ENCODE assay signal across 14 cellular contexts in genomic region chr14:89542768-89543419, GRCh38.
DNase-seq lines count a peak whose midpoint lies in the region; ATAC-seq, FAIRE-seq and TF ChIP-seq lines count a peak whose summit lies in the region.
"Had no signal": no experiment of that assay in that cellular context is flagged by ENCODE, and none has a peak within 500 bp of the region (broad histone marks: within the 10 kb centered on the region; RNA-seq: fewer than 3 reads in every experiment).

No MANE protein-coding gene starts in this region.

- no peak overlapping the region for H3K4me3 Mint-ChIP-seq in H9
- H3K4me3 Mint-ChIP-seq in activated T-helper 17 cell treated with anti-CD3 and anti-CD28 coated beads, Interleukin-2, amount 50 U/mL, for 72 hours: no peak overlapping the region

- peaks cover 39 to 49% of the 10 kb centered on the region in 2 experiments for H3K4me1 Mint-ChIP-seq in H9
- peaks cover 20% of the 10 kb centered on the region for H3K4me1 Mint-ChIP-seq in activated T-helper 17 cell treated with anti-CD3 and anti-CD28 coated beads, Interleukin-2, amount 50 U/mL, for 72 hours

- H2BK12ac ChIP-seq in H9 (ENCODE audit: insufficient read length, low read depth, low read length) (no peak overlapping the region), trophoblast cell (ENCODE audit: low read length) (peak overlapping the region; percentile 15)

- H2BK5ac ChIP-seq in H9 (ENCODE audit: insufficient read length, low read length): no peak overlapping the region
- no peak overlapping the region for H2BK5ac ChIP-seq in trophoblast cell (ENCODE audit: low read depth, low read length, poor library complexity)

- H2AFZ ChIP-seq in H9 (ENCODE audit: low read length) (no peak overlapping the region), trophoblast cell (ENCODE audit: insufficient read depth, low read length, poor library complexity) (no peak overlapping the region)

- H3K79me1 ChIP-seq in H9 (ENCODE audit: insufficient read depth, low read depth, low read length, poor library complexity, severe bottlenecking) (no peaks in the 10 kb centered on the region), trophoblast cell (ENCODE audit: low read length) (peaks cover 9% of the 10 kb centered on the region)

- WGBS in H9 (ENCODE audit: extremely low coverage, insufficient read length, low lambda C conversion rate): no CpG with 5 or more reads among the region's 5 CpGs
- no CpG with 5 or more reads among the region's 5 CpGs for WGBS in trophoblast cell (ENCODE audit: extremely low coverage, insufficient coverage, insufficient read length)

- no peaks in the 10 kb centered on the region for H3K27me3 ChIP-seq in H9 (ENCODE audit: insufficient read depth, low read length)
- H3K27me3 ChIP-seq in trophoblast cell (ENCODE audit: insufficient read depth, low read length): no peaks in the 10 kb centered on the region
- H3K27me3 ChIP-seq: brain microvascular endothelial cell had no signal

- H3K23me2 ChIP-seq in H9 (ENCODE audit: insufficient read length, low read depth, low read length, poor library complexity, severe bottlenecking): no peaks in the 10 kb centered on the region

- no peak for TF ChIP-seq CTCF in H9 (conservative IDR thresholded peaks at IDR 0.05)

- peak overlapping the region in 2 of 3 experiments; percentile 6 to 90; a peak in 3 of 7 replicates for H3K27ac Mint-ChIP-seq in H9
- peak overlapping the region; percentile 26 for H3K27ac Mint-ChIP-seq in activated T-helper 17 cell treated with anti-CD3 and anti-CD28 coated beads, Interleukin-2, amount 50 U/mL, for 72 hours

- H4K91ac ChIP-seq in H9 (ENCODE audit: insufficient read length, low read depth, low read length) (no peak overlapping the region), trophoblast cell (ENCODE audit: low read depth, low read length) (peak overlapping the region; percentile 22)

- no peaks in the 10 kb centered on the region for H3K36me3 ChIP-seq in trophoblast cell (ENCODE audit: control insufficient read depth in 1 of 2, insufficient read depth in 2 of 2, low read length in 2 of 2)
- H3K36me3 ChIP-seq: brain microvascular endothelial cell had no signal

- H2AK5ac ChIP-seq in H9 (ENCODE audit: insufficient read length, low read length): no peak overlapping the region
- H2AK5ac ChIP-seq in trophoblast cell (ENCODE audit: low read length): no peak overlapping the region

- H3K27ac ChIP-seq in H9 (ENCODE audit: insufficient read length, low read depth, low read length) (peak overlapping the region; percentile 1), trophoblast cell (ENCODE audit: low read depth, low read length) (no peak overlapping the region)
- H3K27ac ChIP-seq: brain microvascular endothelial cell had no signal

- H3K9me3 Mint-ChIP-seq in H9: no peaks in the 10 kb centered on the region
- no peaks in the 10 kb centered on the region for H3K9me3 Mint-ChIP-seq in activated T-helper 17 cell treated with anti-CD3 and anti-CD28 coated beads, Interleukin-2, amount 50 U/mL, for 72 hours

- no peak overlapping the region for H3K4ac ChIP-seq in H9 (ENCODE audit: low read depth, low read length)
- no peak overlapping the region for H3K4ac ChIP-seq in trophoblast cell (ENCODE audit: low read depth, low read length)

- H4K8ac ChIP-seq in H9 (replicated peaks; ENCODE audit: insufficient read length, low read depth, low read length) (no peak overlapping the region), trophoblast cell (ENCODE audit: low read depth, low read length) (no peak overlapping the region)

- H3K18ac ChIP-seq in H9 (ENCODE audit: insufficient read length, low read depth, low read length): no peak overlapping the region
- H3K18ac ChIP-seq in trophoblast cell (ENCODE audit: low read length): no peak overlapping the region

- H3K56ac ChIP-seq in H9 (ENCODE audit: insufficient read length, low read depth, low read length): no peak overlapping the region

- no peak overlapping the region for H3K9ac ChIP-seq in H9 (ENCODE audit: extremely low read depth, insufficient read length, low read length)
- no peak overlapping the region for H3K9ac ChIP-seq in trophoblast cell (ENCODE audit: low read length)

- no peak overlapping the region for H2BK15ac ChIP-seq in H9 (ENCODE audit: low read depth, low read length)

- no peak for FAIRE-seq in GM19239 (lab: Jason Lieb, UNC)

- peaks cover 0 to 8% (median 0%) of the 10 kb centered on the region in 3 experiments; a peak in 5 of 7 replicates for H3K36me3 Mint-ChIP-seq in H9 (ENCODE audit: insufficient read depth in 1 of 3, low read depth in 3 of 3)
- H3K36me3 Mint-ChIP-seq in activated T-helper 17 cell treated with anti-CD3 and anti-CD28 coated beads, Interleukin-2, amount 50 U/mL, for 72 hours (ENCODE audit: low read depth): no peaks in the 10 kb centered on the region

- no peak overlapping the region for H4K5ac ChIP-seq in H9 (ENCODE audit: insufficient read length, low read depth, low read length)

- H3K4me3 ChIP-seq in trophoblast cell (ENCODE audit: low read depth, low read length): no peak overlapping the region

- H3K27me3 Mint-ChIP-seq in H9 (ENCODE audit: low read depth): no peaks in the 10 kb centered on the region
- no peaks in the 10 kb centered on the region for H3K27me3 Mint-ChIP-seq in activated T-helper 17 cell treated with anti-CD3 and anti-CD28 coated beads, Interleukin-2, amount 50 U/mL, for 72 hours

- no peak for ATAC-seq in activated T-helper 17 cell treated with anti-CD3 and anti-CD28 coated beads, Interleukin-2, amount 50 U/mL, for 72 hours (replicated peaks)
- ATAC-seq in left lobe of liver (peak; percentile 41), GM21381 (IDR thresholded peaks at IDR 0.05; ENCODE audit: unreplicated experiment) (no peak), HG03520 (IDR thresholded peaks at IDR 0.05; ENCODE audit: unreplicated experiment) (no peak)

- H3K9me3 ChIP-seq in H9 (ENCODE audit: control insufficient read depth, low read depth, low read length) (no peaks in the 10 kb centered on the region), trophoblast cell (ENCODE audit: insufficient read depth, low read depth, low read length) (no peaks in the 10 kb centered on the region)

- H4K12ac ChIP-seq in trophoblast cell (ENCODE audit: low read depth, low read length): no peak overlapping the region

- H3K14ac ChIP-seq in H9 (ENCODE audit: insufficient read depth, low read length) (no peak overlapping the region), trophoblast cell (ENCODE audit: low read length) (peak overlapping the region; percentile 2)

- H3K4me2 ChIP-seq in H9 (ENCODE audit: insufficient read depth, insufficient read length, low read length): no peak overlapping the region
- H3K4me2 ChIP-seq in trophoblast cell (ENCODE audit: low read length): no peak overlapping the region

- no peak overlapping the region for H3T11ph ChIP-seq in H9 (ENCODE audit: low read length)

- no peak overlapping the region for H3K23ac ChIP-seq in H9 (ENCODE audit: insufficient read length, low read depth, low read length)
- no peak overlapping the region for H3K23ac ChIP-seq in trophoblast cell (ENCODE audit: low read length)

- peaks cover 2% of the 10 kb centered on the region; the same call in 1 of the 2 replicates for H3K79me2 ChIP-seq in H9 (ENCODE audit: insufficient read depth, low read length)
- peaks cover 1% of the 10 kb centered on the region for H3K79me2 ChIP-seq in trophoblast cell (ENCODE audit: control insufficient read depth, insufficient read depth, low read length, poor library complexity)

- DNase-seq in H9 (no peak), left lobe of liver (ENCODE audit: low spot score) (no peak), trophoblast cell (no peak), GM19239 (ENCODE audit: insufficient read length, low spot score) (no peak)
- DNase-seq: activated CD4-positive, alpha-beta T cell treated with anti-CD3 and anti-CD28 coated beads for 1 hour; activated gamma-delta T cell treated with Interleukin-2 at 50 U/mL for 16 hours; brain microvascular endothelial cell; erythroblast; mesenchymal stem cell; NCI-H748 treated with DMSO at 0.1 percent for 48 hours; stimulated activated CD4-positive, alpha-beta T cell treated with anti-CD3 and anti-CD28 coated beads, Interleukin-2, amount 100 ng/mL, for 48 hours had no signal

- no peaks in the 10 kb centered on the region for H4K20me1 ChIP-seq in H9 (ENCODE audit: control insufficient read depth, insufficient read depth, insufficient read length)

- H3K4me1 ChIP-seq in H9 (ENCODE audit: insufficient read depth, low read length) (peaks cover 2% of the 10 kb centered on the region; the same call in 1 of the 2 replicates), trophoblast cell (ENCODE audit: control insufficient read depth in 1 of 2, insufficient read depth in 2 of 2, low read length in 2 of 2) (peaks cover 4 to 17% of the 10 kb centered on the region in 2 experiments)

- H2BK20ac ChIP-seq in H9 (ENCODE audit: low read depth, low read length, poor library complexity, severe bottlenecking): no peak overlapping the region

- H2BK120ac ChIP-seq in H9 (ENCODE audit: low read depth, low read length, poor library complexity, severe bottlenecking): no peak overlapping the region
- H2BK120ac ChIP-seq in trophoblast cell (ENCODE audit: insufficient read depth, low read length, poor library complexity): no peak overlapping the region
